In the genomic region with DNA sequence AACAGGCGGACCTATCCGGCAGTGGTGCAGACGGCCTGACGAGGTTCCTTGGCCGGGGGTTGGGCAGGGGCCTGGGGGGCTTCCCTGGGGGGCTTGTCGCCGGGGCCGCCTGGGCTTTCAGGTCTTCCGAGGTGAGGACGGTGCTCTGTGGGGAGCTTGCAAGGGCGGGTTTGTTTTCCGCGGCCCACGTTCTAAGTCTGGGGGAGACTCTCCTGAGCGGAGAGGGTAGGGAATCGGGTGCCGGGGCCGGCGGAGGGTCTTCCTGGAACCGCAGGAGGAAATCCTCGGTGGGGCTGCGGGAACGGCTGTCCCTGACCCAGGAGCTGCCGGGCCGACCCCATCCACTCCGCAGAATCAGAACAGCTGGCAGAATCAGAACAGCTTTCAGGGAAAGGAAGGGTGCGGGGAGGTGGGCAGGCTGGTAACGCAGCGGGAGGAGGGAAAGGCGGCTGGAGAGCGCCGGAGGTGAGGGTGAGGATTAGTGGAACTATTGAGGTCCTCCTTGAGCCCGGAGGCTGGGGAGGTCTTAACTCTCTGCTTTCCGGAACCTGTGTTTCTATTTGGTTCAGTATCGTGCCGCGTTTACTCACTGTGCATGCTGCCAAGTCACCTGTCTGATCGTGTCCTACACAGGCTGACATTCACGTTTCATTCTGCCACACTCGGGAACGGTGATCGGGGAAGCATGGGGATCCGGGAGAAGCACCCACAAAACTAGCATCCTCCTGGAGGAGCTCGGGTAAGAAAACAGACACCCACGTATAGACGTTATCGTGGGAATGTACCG, we compare ENCODE assay signal across 8 cellular contexts. TPM values are rescaled to one million over a fixed set of nuclear protein-coding genes. Genes with fewer than 3 reads are reported as not detected.
DNase-seq lines count a peak whose midpoint lies in the region; ATAC-seq and TF ChIP-seq lines count a peak whose summit lies in the region.

No MANE protein-coding gene starts in this region.

- H3K56ac ChIP-seq in H9 (ENCODE audit: insufficient read length, low read depth, low read length) = no peak overlapping the region

- H3K4me2 ChIP-seq in H9 (ENCODE audit: insufficient read depth, insufficient read length, low read length) (peak overlapping the region; percentile 77), neuronal stem cell (ENCODE audit: insufficient read depth, low read length, poor library complexity, severe bottlenecking) (peak overlapping the region; percentile 93)

- no peaks in the 10 kb centered on the region for H3K27me3 ChIP-seq in H9 (ENCODE audit: insufficient read depth, low read length)
- no peaks in the 10 kb centered on the region for H3K27me3 ChIP-seq in foreskin keratinocyte
- no peaks in the 10 kb centered on the region for H3K27me3 ChIP-seq in neuronal stem cell (ENCODE audit: control insufficient read depth in 3 of 3, insufficient read depth in 3 of 3, low read depth in 1 of 3, low read length in 3 of 3)

- H2BK15ac ChIP-seq in H9 (ENCODE audit: low read depth, low read length) (no peak overlapping the region), neuronal stem cell (ENCODE audit: low read length) (no peak overlapping the region)

- DNase-seq in NCI-H2171 (lab: John Stamatoyannopoulos, UW) = peak; percentile 84
- no peak for DNase-seq in NCI-H2171 treated with DMSO at 0.1 percent for 48 hours (lab: John Stamatoyannopoulos, UW)
- DNase-seq in H9 = no peak
- peak; percentile 35 for DNase-seq in LoVo (ENCODE audit: low spot score)
- DNase-seq in activated T-cell treated with anti-CD3 and anti-CD28 coated beads, Interleukin-2, amount 50 U/mL, for 4 hours = no peak
- DNase-seq in foreskin keratinocyte = peak in 1 of 2 donors; percentile 43
- no peak for DNase-seq in neuronal stem cell (ENCODE audit: low spot score)
- no peak for DNase-seq in hippocampal formation (lab: John Stamatoyannopoulos, UW)

- peaks cover 7 to 36% (median 32%) of the 10 kb centered on the region in 3 experiments; a peak in 6 of 7 replicates for H3K36me3 Mint-ChIP-seq in H9 (ENCODE audit: insufficient read depth in 1 of 3, low read depth in 3 of 3)
- peaks cover 8% of the 10 kb centered on the region for H3K36me3 Mint-ChIP-seq in activated T-cell treated with anti-CD3 and anti-CD28 coated beads, Interleukin-2, amount 50 U/mL, for 4 hours (ENCODE audit: insufficient read depth)

- no peak overlapping the region for H2AK5ac ChIP-seq in H9 (ENCODE audit: insufficient read length, low read length)
- peak overlapping the region; percentile 50 for H2AK5ac ChIP-seq in neuronal stem cell (ENCODE audit: low read depth, low read length)

- H3K4me3 Mint-ChIP-seq in H9 = peak overlapping the region; percentile 87 to 98
- H3K4me3 Mint-ChIP-seq in activated T-cell treated with anti-CD3 and anti-CD28 coated beads, Interleukin-2, amount 50 U/mL, for 4 hours = peak overlapping the region; percentile 90

- H3K4ac ChIP-seq in H9 (ENCODE audit: low read depth, low read length) = no peak overlapping the region
- H3K4ac ChIP-seq in neuronal stem cell (ENCODE audit: low read length) = peak overlapping the region; percentile 97

- H3K4me3 ChIP-seq in neuronal stem cell (ENCODE audit: low read length in 2 of 2) = peak overlapping the region; percentile 97

- H4K5ac ChIP-seq in H9 (ENCODE audit: insufficient read length, low read depth, low read length) = no peak overlapping the region

- no peaks in the 10 kb centered on the region for H3K27me3 Mint-ChIP-seq in H9 (ENCODE audit: low read depth)
- no peaks in the 10 kb centered on the region for H3K27me3 Mint-ChIP-seq in activated T-cell treated with anti-CD3 and anti-CD28 coated beads, Interleukin-2, amount 50 U/mL, for 4 hours (ENCODE audit: low read depth)

- no peak overlapping the region for H2BK20ac ChIP-seq in H9 (ENCODE audit: low read depth, low read length, poor library complexity, severe bottlenecking)

- H2BK120ac ChIP-seq in H9 (ENCODE audit: low read depth, low read length, poor library complexity, severe bottlenecking) = no peak overlapping the region
- no peak overlapping the region for H2BK120ac ChIP-seq in neuronal stem cell (ENCODE audit: low read depth, low read length)

- H3K23ac ChIP-seq in H9 (ENCODE audit: insufficient read length, low read depth, low read length) (no peak overlapping the region), neuronal stem cell (ENCODE audit: low read depth, low read length, poor library complexity) (no peak overlapping the region)

- H2BK12ac ChIP-seq in H9 (ENCODE audit: insufficient read length, low read depth, low read length) = no peak overlapping the region
- no peak overlapping the region for H2BK12ac ChIP-seq in neuronal stem cell (ENCODE audit: low read length)

- H3K9me3 ChIP-seq in H9 (ENCODE audit: control insufficient read depth, low read depth, low read length) = no peaks in the 10 kb centered on the region
- H3K9me3 ChIP-seq in neuronal stem cell (replicated peaks in 1 of 2; ENCODE audit: control insufficient read depth in 2 of 2, insufficient read depth in 1 of 2, low read depth in 1 of 2, low read length in 2 of 2) = no peaks in the 10 kb centered on the region

- no CpG with 5 or more reads among the region's 48 CpGs for WGBS in H9 (ENCODE audit: extremely low coverage, insufficient read length, low lambda C conversion rate)
- WGBS in neuronal stem cell (ENCODE audit: extremely low coverage in 2 of 2, insufficient read length in 2 of 2, insufficient replicate concordance in 1 of 2), 2 donors = no CpG with 5 or more reads among the region's 48 CpGs

- H3K79me1 ChIP-seq in H9 (ENCODE audit: insufficient read depth, low read depth, low read length, poor library complexity, severe bottlenecking) (peaks cover 3% of the 10 kb centered on the region), neuronal stem cell (ENCODE audit: low read depth, low read length) (peaks cover 7% of the 10 kb centered on the region)

- no peak overlapping the region for H3T11ph ChIP-seq in H9 (ENCODE audit: low read length)

- H3K36me3 ChIP-seq in neuronal stem cell (replicated peaks in 1 of 2; ENCODE audit: control insufficient read depth in 2 of 2, insufficient read depth in 2 of 2, low read length in 2 of 2) = peaks cover 17 to 44% of the 10 kb centered on the region in 2 donors

- no peak for TF ChIP-seq CTCF in H9 (conservative IDR thresholded peaks at IDR 0.05)
- TF ChIP-seq CTCF in foreskin keratinocyte (conservative IDR thresholded peaks at IDR 0.05) = no peak

- H3K27ac Mint-ChIP-seq in H9 = peak overlapping the region; percentile 98 to 99 (median 99)

- peaks cover 2% of the 10 kb centered on the region; the same call in 1 of the 2 replicates for H3K4me1 ChIP-seq in H9 (ENCODE audit: insufficient read depth, low read length)
- H3K4me1 ChIP-seq in foreskin keratinocyte = peaks cover 13% of the 10 kb centered on the region
- peaks cover 7 to 8% of the 10 kb centered on the region in 2 donors for H3K4me1 ChIP-seq in neuronal stem cell (ENCODE audit: control insufficient read depth in 2 of 2, insufficient read depth in 1 of 2, low read depth in 1 of 2, low read length in 2 of 2)

- H4K91ac ChIP-seq in H9 (ENCODE audit: insufficient read length, low read depth, low read length) (no peak overlapping the region), neuronal stem cell (ENCODE audit: low read depth, low read length, poor library complexity) (no peak overlapping the region)

- no peak overlapping the region for H3K18ac ChIP-seq in H9 (ENCODE audit: insufficient read length, low read depth, low read length)
- H3K18ac ChIP-seq in neuronal stem cell (ENCODE audit: low read length) = peak overlapping the region; percentile 95

- H3K14ac ChIP-seq in H9 (ENCODE audit: insufficient read depth, low read length) (no peak overlapping the region), neuronal stem cell (ENCODE audit: low read length) (peak overlapping the region; percentile 63)

- no peak overlapping the region for H2BK5ac ChIP-seq in H9 (ENCODE audit: insufficient read length, low read length)
- peak overlapping the region; percentile 96 for H2BK5ac ChIP-seq in neuronal stem cell (ENCODE audit: low read length)

- peaks cover 32 to 35% of the 10 kb centered on the region in 2 experiments for H3K4me1 Mint-ChIP-seq in H9
- H3K4me1 Mint-ChIP-seq in activated T-cell treated with anti-CD3 and anti-CD28 coated beads, Interleukin-2, amount 50 U/mL, for 4 hours (ENCODE audit: low read depth) = peaks cover 63% of the 10 kb centered on the region

- H4K8ac ChIP-seq in H9 (replicated peaks; ENCODE audit: insufficient read length, low read depth, low read length) (no peak overlapping the region), neuronal stem cell (ENCODE audit: low read depth, low read length) (no peak overlapping the region)

- peaks cover 12% of the 10 kb centered on the region for H3K23me2 ChIP-seq in H9 (ENCODE audit: insufficient read length, low read depth, low read length, poor library complexity, severe bottlenecking)

- H3K79me2 ChIP-seq in H9 (ENCODE audit: insufficient read depth, low read length) = peaks cover 34% of the 10 kb centered on the region

- H3K27ac ChIP-seq in H9 (ENCODE audit: insufficient read length, low read depth, low read length) (no peak overlapping the region), foreskin keratinocyte (peak overlapping the region; percentile 84), neuronal stem cell (replicated peaks; ENCODE audit: low read length) (peak overlapping the region; percentile 71)

- H3K9ac ChIP-seq in H9 (ENCODE audit: extremely low read depth, insufficient read length, low read length) = peak overlapping the region; percentile 84
- H3K9ac ChIP-seq in neuronal stem cell (ENCODE audit: low read depth, low read length, poor library complexity) = peak overlapping the region; percentile 98

- ATAC-seq in activated T-cell treated with anti-CD3 and anti-CD28 coated beads, Interleukin-2, amount 50 U/mL, for 4 hours = peak; percentile 56 to 58
- ATAC-seq in foreskin keratinocyte = peak; percentile 50

- H2AFZ ChIP-seq in H9 (ENCODE audit: low read length) (no peak overlapping the region), neuronal stem cell (ENCODE audit: low read length) (peak overlapping the region; percentile 90)

- H4K20me1 ChIP-seq in H9 (ENCODE audit: control insufficient read depth, insufficient read depth, insufficient read length) = no peaks in the 10 kb centered on the region

- H3K9me3 Mint-ChIP-seq in H9 = no peaks in the 10 kb centered on the region; a peak in 1 of 5 replicates
- H3K9me3 Mint-ChIP-seq in activated T-cell treated with anti-CD3 and anti-CD28 coated beads, Interleukin-2, amount 50 U/mL, for 4 hours = no peaks in the 10 kb centered on the region

RNA-seq across cellular contexts. Expression of a gene that starts 28.9 kb away (rescaled TPM):
- total RNA-seq in H9 (2021) = not detected in 2 replicates
- total RNA-seq in activated T-cell treated with anti-CD3 and anti-CD28 coated beads, Interleukin-2, amount 50 U/mL, for 4 hours = not detected
- total RNA-seq in foreskin keratinocyte = not detected in 2 replicates
- not detected in 2 replicates for polyA plus RNA-seq in foreskin keratinocyte
- not detected for polyA plus RNA-seq in neuronal stem cell (2013, experiment 1 of 2)
- not detected for polyA plus RNA-seq in neuronal stem cell (2013, experiment 2 of 2)

RNA-seq across cellular contexts. Expression of a gene that starts 39.9 kb away (rescaled TPM):
- 23.2 and 26.5 TPM in 2 replicates for total RNA-seq in H9 (2021)
- 10 to 100 TPM; 26.6 to 31.8 (median 29.0) TPM for total RNA-seq in activated T-cell treated with anti-CD3 and anti-CD28 coated beads, Interleukin-2, amount 50 U/mL, for 4 hours
- total RNA-seq in foreskin keratinocyte = 17.0 and 17.6 TPM in 2 replicates
- polyA plus RNA-seq in foreskin keratinocyte = 15.1 and 17.9 TPM in 2 replicates
- polyA plus RNA-seq in neuronal stem cell (2013, experiment 1 of 2) = 22.7 TPM
- 25.4 TPM for polyA plus RNA-seq in neuronal stem cell (2013, experiment 2 of 2)

Comparison
In these comparisons a context has a peak if more than half of its experiments do, and no peak if none do; other contexts are left out.
1. DNase-seq: peak in NCI-H2171 (single experiment) and LoVo (single experiment); none in NCI-H2171 treated with DMSO at 0.1 percent for 48 hours (single experiment), H9 (single experiment), activated T-cell treated with anti-CD3 and anti-CD28 coated beads, Interleukin-2, amount 50 U/mL, for 4 hours (single experiment), neuronal stem cell (single experiment) and hippocampal formation (0 of 2).